In the genomic region with DNA sequence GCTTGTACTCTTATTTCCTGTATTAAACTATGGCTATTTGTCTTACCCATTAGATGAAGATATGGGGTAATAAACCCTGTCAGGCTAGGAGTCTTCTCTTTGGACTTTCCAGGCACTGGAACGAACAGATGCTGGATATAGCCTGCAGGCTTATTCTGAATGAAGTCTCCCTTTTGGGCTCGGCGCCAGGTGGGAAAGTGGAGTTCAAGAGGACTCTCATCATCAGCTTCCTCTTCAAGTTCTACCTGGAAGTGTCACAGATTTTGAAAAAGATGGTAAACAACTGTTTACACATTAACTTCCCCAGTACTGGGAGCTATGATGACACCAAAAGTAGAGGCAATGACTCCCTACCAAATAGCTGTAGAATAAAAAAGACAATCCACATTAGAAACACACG, we compare ENCODE assay signal across 3 cellular contexts.
TF ChIP-seq lines count a peak whose summit lies in the region.

No MANE protein-coding gene starts in this region.

TF ChIP-seq in liver, 16 proteins besides CTCF, POLR2A, EP300 and RAD21:
- TF ChIP-seq HNF4A (conservative IDR thresholded peaks at IDR 0.05) (peak in 1 of 2 donors; percentile 31), TAF1 (conservative IDR thresholded peaks at IDR 0.05) (no peak), RXRA (IDR thresholded peaks at IDR 0.05) (peak in 1 of 2 donors; percentile 17), GABPA (IDR thresholded peaks at IDR 0.05 in 1 of 2, conservative IDR thresholded peaks at IDR 0.05 in 1 of 2) (no peak), EGR1 (IDR thresholded peaks at IDR 0.05; ENCODE audit: low read depth in 2 of 2) (no peak), NR2F2 (IDR thresholded peaks at IDR 0.05) (no peak), JUND (IDR thresholded peaks at IDR 0.05) (no peak)
- TF ChIP-seq, protein P1, sequence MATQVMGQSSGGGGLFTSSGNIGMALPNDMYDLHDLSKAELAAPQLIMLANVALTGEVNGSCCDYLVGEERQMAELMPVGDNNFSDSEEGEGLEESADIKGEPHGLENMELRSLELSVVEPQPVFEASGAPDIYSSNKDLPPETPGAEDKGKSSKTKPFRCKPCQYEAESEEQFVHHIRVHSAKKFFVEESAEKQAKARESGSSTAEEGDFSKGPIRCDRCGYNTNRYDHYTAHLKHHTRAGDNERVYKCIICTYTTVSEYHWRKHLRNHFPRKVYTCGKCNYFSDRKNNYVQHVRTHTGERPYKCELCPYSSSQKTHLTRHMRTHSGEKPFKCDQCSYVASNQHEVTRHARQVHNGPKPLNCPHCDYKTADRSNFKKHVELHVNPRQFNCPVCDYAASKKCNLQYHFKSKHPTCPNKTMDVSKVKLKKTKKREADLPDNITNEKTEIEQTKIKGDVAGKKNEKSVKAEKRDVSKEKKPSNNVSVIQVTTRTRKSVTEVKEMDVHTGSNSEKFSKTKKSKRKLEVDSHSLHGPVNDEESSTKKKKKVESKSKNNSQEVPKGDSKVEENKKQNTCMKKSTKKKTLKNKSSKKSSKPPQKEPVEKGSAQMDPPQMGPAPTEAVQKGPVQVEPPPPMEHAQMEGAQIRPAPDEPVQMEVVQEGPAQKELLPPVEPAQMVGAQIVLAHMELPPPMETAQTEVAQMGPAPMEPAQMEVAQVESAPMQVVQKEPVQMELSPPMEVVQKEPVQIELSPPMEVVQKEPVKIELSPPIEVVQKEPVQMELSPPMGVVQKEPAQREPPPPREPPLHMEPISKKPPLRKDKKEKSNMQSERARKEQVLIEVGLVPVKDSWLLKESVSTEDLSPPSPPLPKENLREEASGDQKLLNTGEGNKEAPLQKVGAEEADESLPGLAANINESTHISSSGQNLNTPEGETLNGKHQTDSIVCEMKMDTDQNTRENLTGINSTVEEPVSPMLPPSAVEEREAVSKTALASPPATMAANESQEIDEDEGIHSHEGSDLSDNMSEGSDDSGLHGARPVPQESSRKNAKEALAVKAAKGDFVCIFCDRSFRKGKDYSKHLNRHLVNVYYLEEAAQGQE (IDR thresholded peaks at IDR 0.05), result no peak
- TF ChIP-seq, protein P2, sequence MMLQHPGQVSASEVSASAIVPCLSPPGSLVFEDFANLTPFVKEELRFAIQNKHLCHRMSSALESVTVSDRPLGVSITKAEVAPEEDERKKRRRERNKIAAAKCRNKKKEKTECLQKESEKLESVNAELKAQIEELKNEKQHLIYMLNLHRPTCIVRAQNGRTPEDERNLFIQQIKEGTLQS (IDR thresholded peaks at IDR 0.05), result no peak
- TF ChIP-seq, protein P3, sequence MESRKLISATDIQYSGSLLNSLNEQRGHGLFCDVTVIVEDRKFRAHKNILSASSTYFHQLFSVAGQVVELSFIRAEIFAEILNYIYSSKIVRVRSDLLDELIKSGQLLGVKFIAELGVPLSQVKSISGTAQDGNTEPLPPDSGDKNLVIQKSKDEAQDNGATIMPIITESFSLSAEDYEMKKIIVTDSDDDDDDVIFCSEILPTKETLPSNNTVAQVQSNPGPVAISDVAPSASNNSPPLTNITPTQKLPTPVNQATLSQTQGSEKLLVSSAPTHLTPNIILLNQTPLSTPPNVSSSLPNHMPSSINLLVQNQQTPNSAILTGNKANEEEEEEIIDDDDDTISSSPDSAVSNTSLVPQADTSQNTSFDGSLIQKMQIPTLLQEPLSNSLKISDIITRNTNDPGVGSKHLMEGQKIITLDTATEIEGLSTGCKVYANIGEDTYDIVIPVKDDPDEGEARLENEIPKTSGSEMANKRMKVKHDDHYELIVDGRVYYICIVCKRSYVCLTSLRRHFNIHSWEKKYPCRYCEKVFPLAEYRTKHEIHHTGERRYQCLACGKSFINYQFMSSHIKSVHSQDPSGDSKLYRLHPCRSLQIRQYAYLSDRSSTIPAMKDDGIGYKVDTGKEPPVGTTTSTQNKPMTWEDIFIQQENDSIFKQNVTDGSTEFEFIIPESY (IDR thresholded peaks at IDR 0.05), result no peak
TF ChIP-seq in liver: peak in this region for 2.

TF ChIP-seq in HepG2, 621 proteins besides CTCF, POLR2A, EP300 and RAD21:
- no peak for TF ChIP-seq ZNF431 (CRISPR knock-in tag; IDR thresholded peaks at IDR 0.05; ENCODE audit: borderline replicate concordance, low read depth)
- TF ChIP-seq, protein P4, sequence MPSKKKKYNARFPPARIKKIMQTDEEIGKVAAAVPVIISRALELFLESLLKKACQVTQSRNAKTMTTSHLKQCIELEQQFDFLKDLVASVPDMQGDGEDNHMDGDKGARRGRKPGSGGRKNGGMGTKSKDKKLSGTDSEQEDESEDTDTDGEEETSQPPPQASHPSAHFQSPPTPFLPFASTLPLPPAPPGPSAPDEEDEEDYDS (CRISPR knock-in tag; IDR thresholded peaks at IDR 0.05), result no peak
- TF ChIP-seq HDAC2 (CRISPR knock-in tag; IDR thresholded peaks at IDR 0.05), result no peak
- TF ChIP-seq ZNF891 (CRISPR knock-in tag; IDR thresholded peaks at IDR 0.05), result no peak
- TF ChIP-seq MLLT10 (CRISPR knock-in tag; IDR thresholded peaks at IDR 0.05), result no peak
- no peak for TF ChIP-seq HCFC1 (IDR thresholded peaks at IDR 0.05; ENCODE audit: low read depth, low read length)
TF ChIP-seq in HepG2: peak in this region for 0.

TF ChIP-seq in IMR-90, 13 proteins besides CTCF, POLR2A, EP300 and RAD21:
- TF ChIP-seq RFX5 (IDR thresholded peaks at IDR 0.05; ENCODE audit: low read depth, low read length) (no peak), SMC3 (IDR thresholded peaks at IDR 0.05; ENCODE audit: low read depth, low read length) (no peak), MAFK (IDR thresholded peaks at IDR 0.05; ENCODE audit: low read depth, low read length) (no peak), MAZ (IDR thresholded peaks at IDR 0.05; ENCODE audit: borderline replicate concordance, low read depth, low read length) (no peak), BHLHE40 (IDR thresholded peaks at IDR 0.05; ENCODE audit: low read depth, low read length) (no peak), RCOR1 (IDR thresholded peaks at IDR 0.05; ENCODE audit: insufficient replicate concordance, low read length) (no peak), CEBPB (IDR thresholded peaks at IDR 0.05; ENCODE audit: low read depth, low read length) (no peak), FOS (IDR thresholded peaks at IDR 0.05; ENCODE audit: low read depth, low read length) (no peak), CHD1 (IDR thresholded peaks at IDR 0.05; ENCODE audit: low read depth, low read length) (no peak), MXI1 (IDR thresholded peaks at IDR 0.05; ENCODE audit: borderline replicate concordance, low read depth, low read length) (no peak), NFE2L2 (IDR thresholded peaks at IDR 0.05; ENCODE audit: low read depth, low read length) (no peak)
- TF ChIP-seq, protein P5, sequence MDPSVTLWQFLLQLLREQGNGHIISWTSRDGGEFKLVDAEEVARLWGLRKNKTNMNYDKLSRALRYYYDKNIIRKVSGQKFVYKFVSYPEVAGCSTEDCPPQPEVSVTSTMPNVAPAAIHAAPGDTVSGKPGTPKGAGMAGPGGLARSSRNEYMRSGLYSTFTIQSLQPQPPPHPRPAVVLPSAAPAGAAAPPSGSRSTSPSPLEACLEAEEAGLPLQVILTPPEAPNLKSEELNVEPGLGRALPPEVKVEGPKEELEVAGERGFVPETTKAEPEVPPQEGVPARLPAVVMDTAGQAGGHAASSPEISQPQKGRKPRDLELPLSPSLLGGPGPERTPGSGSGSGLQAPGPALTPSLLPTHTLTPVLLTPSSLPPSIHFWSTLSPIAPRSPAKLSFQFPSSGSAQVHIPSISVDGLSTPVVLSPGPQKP (IDR thresholded peaks at IDR 0.05; ENCODE audit: borderline replicate concordance, low read depth, low read length), result no peak
- TF ChIP-seq, protein P6, sequence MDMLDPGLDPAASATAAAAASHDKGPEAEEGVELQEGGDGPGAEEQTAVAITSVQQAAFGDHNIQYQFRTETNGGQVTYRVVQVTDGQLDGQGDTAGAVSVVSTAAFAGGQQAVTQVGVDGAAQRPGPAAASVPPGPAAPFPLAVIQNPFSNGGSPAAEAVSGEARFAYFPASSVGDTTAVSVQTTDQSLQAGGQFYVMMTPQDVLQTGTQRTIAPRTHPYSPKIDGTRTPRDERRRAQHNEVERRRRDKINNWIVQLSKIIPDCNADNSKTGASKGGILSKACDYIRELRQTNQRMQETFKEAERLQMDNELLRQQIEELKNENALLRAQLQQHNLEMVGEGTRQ (IDR thresholded peaks at IDR 0.05; ENCODE audit: low read depth, low read length), result no peak
